ENCODE assay signal across 33 cellular contexts in the genomic region with DNA sequence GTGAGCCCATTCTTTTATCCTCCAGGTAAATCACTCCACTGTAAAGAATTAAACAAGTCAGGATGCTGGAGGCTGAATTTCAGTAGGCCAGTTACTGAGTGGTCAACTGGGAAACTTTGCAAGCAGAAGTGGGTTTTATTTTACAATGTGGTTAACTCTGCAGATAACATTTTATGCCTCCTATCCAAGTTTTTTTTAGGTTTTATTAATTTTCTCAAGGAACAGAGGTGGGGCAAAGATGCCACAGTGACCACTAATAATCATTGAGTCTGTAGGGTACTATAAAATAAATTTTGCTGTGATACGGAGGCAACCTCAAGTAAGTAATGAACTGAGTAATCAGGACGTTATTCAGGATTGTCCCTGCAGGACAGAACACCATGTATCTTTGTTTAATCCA.
"Had no signal": no experiment of that assay in that cellular context is flagged by ENCODE, and none has a peak within 500 bp of the region (broad histone marks: within the 10 kb centered on the region; RNA-seq: fewer than 3 reads in every experiment).

No MANE protein-coding gene starts in this region.

- H3K9me3 ChIP-seq: neutrophil, psoas muscle, right lobe of liver, sigmoid colon, spleen, suprapubic skin, testis, tibial artery, transverse colon, upper lobe of right lung, uterus had no signal

- H3K4me1 Mint-ChIP-seq: naive thymus-derived CD8-positive, alpha-beta T cell; nephron progenitor cell; neural crest cell; stimulated activated memory B cell treated with anti-CD40 and anti-IgM and Interleukin-4, amounts not matched to agents 10 μg/mL and 1 μg/mL and 100 μg/mL, for 72 hours; stimulated activated naive CD8-positive, alpha-beta T cell treated with anti-CD3 and anti-CD28 coated beads, Interleukin-15, amount 100 ng/mL, for 72 hours had no signal

- H3K27me3 Mint-ChIP-seq: naive thymus-derived CD8-positive, alpha-beta T cell; natural killer cell treated with Interleukin-12 subunit alpha and Interleukin-12 subunit beta and Interleukin-15 and Interleukin-18, amount 100 ng/mL, for 72 hours; progenitor cell of endocrine pancreas; stimulated activated memory B cell treated with anti-CD40 and anti-IgM and Interleukin-4, amounts not matched to agents 10 μg/mL and 1 μg/mL and 100 μg/mL, for 72 hours; stimulated activated naive CD8-positive, alpha-beta T cell treated with anti-CD3 and anti-CD28 coated beads, Interleukin-15, amount 100 ng/mL, for 72 hours; type B pancreatic cell had no signal

- H3K9ac ChIP-seq: parathyroid adenoma had no signal

- ATAC-seq: naive thymus-derived CD8-positive, alpha-beta T cell; natural killer cell treated with Interleukin-12 subunit alpha and Interleukin-12 subunit beta and Interleukin-15 and Interleukin-18, amount 100 ng/mL, for 72 hours; psoas muscle; right cardiac atrium; right lobe of liver; stimulated activated memory B cell treated with anti-CD40 and anti-IgM and Interleukin-4, amounts not matched to agents 10 μg/mL and 1 μg/mL and 100 μg/mL, for 72 hours; stimulated activated naive CD8-positive, alpha-beta T cell treated with anti-CD3 and anti-CD28 coated beads, Interleukin-15, amount 100 ng/mL, for 72 hours; stimulated activated naive CD8-positive, alpha-beta T cell treated with anti-CD3 and anti-CD28 coated beads, Interleukin-15, Interleukin-2, amounts not matched to agents 100 U/mL and 50 U/mL, for 24 hours; upper lobe of right lung had no signal

- H3K27ac ChIP-seq: neutrophil, parathyroid adenoma, psoas muscle, right lobe of liver, sigmoid colon, skin epidermis, spleen, suprapubic skin, testis, tibial artery, transverse colon, upper lobe of right lung, uterus had no signal

- H3K4me1 ChIP-seq: parathyroid adenoma, psoas muscle, right lobe of liver, sigmoid colon, suprapubic skin, testis, tibial artery, transverse colon, upper lobe of right lung, uterus had no signal

- H2AFZ ChIP-seq: parathyroid adenoma had no signal

- H3K4me3 Mint-ChIP-seq: naive thymus-derived CD8-positive, alpha-beta T cell; natural killer cell treated with Interleukin-12 subunit alpha and Interleukin-12 subunit beta and Interleukin-15 and Interleukin-18, amount 100 ng/mL, for 72 hours; nephron progenitor cell; neural crest cell; stimulated activated memory B cell treated with anti-CD40 and anti-IgM and Interleukin-4, amounts not matched to agents 10 μg/mL and 1 μg/mL and 100 μg/mL, for 72 hours; stimulated activated naive CD8-positive, alpha-beta T cell treated with anti-CD3 and anti-CD28 coated beads, Interleukin-15, amount 100 ng/mL, for 72 hours; type B pancreatic cell had no signal

- H3K79me2 ChIP-seq: parathyroid adenoma had no signal

- H3K4me3 ChIP-seq: psoas muscle, right lobe of liver, sigmoid colon, skin epidermis, smooth muscle cell, spleen, suprapubic skin, testis, tibial artery, transverse colon, upper lobe of right lung, uterus had no signal

- H3K27ac Mint-ChIP-seq: naive thymus-derived CD8-positive, alpha-beta T cell; natural killer cell treated with Interleukin-12 subunit alpha and Interleukin-12 subunit beta and Interleukin-15 and Interleukin-18, amount 100 ng/mL, for 72 hours; nephron progenitor cell; progenitor cell of endocrine pancreas; stimulated activated memory B cell treated with anti-CD40 and anti-IgM and Interleukin-4, amounts not matched to agents 10 μg/mL and 1 μg/mL and 100 μg/mL, for 72 hours; stimulated activated naive CD8-positive, alpha-beta T cell treated with anti-CD3 and anti-CD28 coated beads, Interleukin-15, amount 100 ng/mL, for 72 hours; type B pancreatic cell had no signal

- H3K9me3 Mint-ChIP-seq: nephron progenitor cell; neural crest cell; stimulated activated memory B cell treated with anti-CD40 and anti-IgM and Interleukin-4, amounts not matched to agents 10 μg/mL and 1 μg/mL and 100 μg/mL, for 72 hours had no signal

- H3K4me2 ChIP-seq: smooth muscle cell had no signal

- DNase-seq: naive thymus-derived CD8-positive, alpha-beta T cell; nephron progenitor cell; nucleus accumbens; posterior cingulate gyrus; psoas muscle; right cardiac atrium; right lobe of liver; sigmoid colon; spleen; stimulated activated CD4-positive, alpha-beta T cell treated with anti-CD3 and anti-CD28 coated beads, Interleukin-12 subunit alpha, Interleukin-12 subunit beta, amount 100 ng/mL, for 4 hours; stimulated activated CD4-positive, alpha-beta T cell treated with anti-CD3 and anti-CD28 coated beads, Interleukin-1b, Interleukin-23, amount 100 ng/mL, for 48 hours; stimulated activated CD4-positive, alpha-beta T cell treated with anti-CD3 and anti-CD28 coated beads, Interleukin-4, amount 100 ng/mL, for 1 hour; stimulated activated CD4-positive, alpha-beta T cell treated with anti-CD3 and anti-CD28 coated beads, Interleukin-4, amount 100 ng/mL, for 4 hours; stimulated activated CD8-positive, alpha-beta memory T cell treated with anti-CD3 and anti-CD28 coated beads, Interleukin-4, amount 100 ng/mL, for 48 hours; stimulated activated naive CD4-positive, alpha-beta T cell; stimulated activated naive CD8-positive, alpha-beta T cell treated with anti-CD3 and anti-CD28 coated beads, Interleukin-15, amount 100 ng/mL, for 72 hours; stimulated activated naive CD8-positive, alpha-beta T cell treated with anti-CD3 and anti-CD28 coated beads, Interleukin-15, Interleukin-2, amounts not matched to agents 100 U/mL and 50 U/mL, for 24 hours; substantia nigra; testis; tibial artery; transverse colon; upper lobe of right lung; uterus had no signal

- H3K36me3 Mint-ChIP-seq: naive thymus-derived CD8-positive, alpha-beta T cell; natural killer cell treated with Interleukin-12 subunit alpha and Interleukin-12 subunit beta and Interleukin-15 and Interleukin-18, amount 100 ng/mL, for 72 hours; stimulated activated memory B cell treated with anti-CD40 and anti-IgM and Interleukin-4, amounts not matched to agents 10 μg/mL and 1 μg/mL and 100 μg/mL, for 72 hours; type B pancreatic cell had no signal

- H3K36me3 ChIP-seq: neutrophil, right lobe of liver, sigmoid colon, spleen, suprapubic skin, tibial artery, transverse colon, upper lobe of right lung, uterus had no signal

- H3K27me3 ChIP-seq: neutrophil, right lobe of liver, sigmoid colon, spleen, suprapubic skin, testis, tibial artery, transverse colon, upper lobe of right lung, uterus had no signal
